In the genomic region with DNA sequence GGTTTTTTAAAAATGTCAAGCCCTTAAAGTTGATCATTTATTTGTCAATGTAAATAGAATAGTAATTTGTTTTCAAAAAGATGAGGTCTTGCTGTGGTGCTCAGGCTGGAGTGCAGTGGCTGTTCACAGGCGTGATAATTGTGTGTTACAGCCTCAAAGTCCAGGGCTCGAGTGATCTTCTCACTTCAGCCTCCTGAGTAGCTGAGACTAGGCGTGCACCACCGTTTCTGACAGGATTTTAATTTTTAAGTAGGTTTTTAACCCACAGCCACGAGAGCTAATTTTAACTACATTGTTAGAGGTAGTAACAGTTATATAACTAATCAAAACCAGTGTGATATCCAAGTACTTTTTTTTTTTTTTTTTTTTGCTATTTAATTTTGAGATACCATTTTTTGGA, we compare ENCODE assay signal across 9 cellular contexts. TPM values are rescaled to one million over a fixed set of nuclear protein-coding genes. Genes with fewer than 3 reads are reported as not detected.
"Had no signal": no experiment of that assay in that cellular context is flagged by ENCODE, and none has a peak within 500 bp of the region (broad histone marks: within the 10 kb centered on the region; RNA-seq: fewer than 3 reads in every experiment).

No MANE protein-coding gene starts in this region.

- H3K9ac ChIP-seq: GM23248 had no signal

- H3K27ac ChIP-seq: GM23248, HL-60 had no signal

- DNase-seq: GOT3, H9, KBM-7 had no signal

- H3K4me3 ChIP-seq: GM23248 had no signal

- FAIRE-seq: HepG2 had no signal

RNA-seq across cellular contexts. Expression of gene CNMD, which starts 43.1 kb away (rescaled TPM):
- total RNA-seq: GM23248, H4, HepG2, HT1080 had no signal
- polyA plus RNA-seq: GM23248, HepG2, IgD-negative memory B cell had no signal
